Comparison of ENCODE assay signal across 7 cellular contexts in genomic region chr19:40055049-40055448, GRCh38. TPM values are rescaled to one million over a fixed set of nuclear protein-coding genes. Genes with fewer than 3 reads are reported as not detected.
DNase-seq lines count a peak whose midpoint lies in the region; ATAC-seq, FAIRE-seq and TF ChIP-seq lines count a peak whose summit lies in the region.

No MANE protein-coding gene starts in this region.

- WGBS in HUES64, result 24% methylated on average over 10 of the region's 10 CpGs

- TF ChIP-seq CTCF in kidney (IDR thresholded peaks at IDR 0.05; ENCODE audit: borderline replicate concordance, extremely low read depth, insufficient read depth), result no peak

- H3K9ac ChIP-seq in HUES64 (ENCODE audit: low read depth, low read length), result peak overlapping the region; percentile 77; the same call in 1 of the 2 replicates
- H3K9ac ChIP-seq in kidney (ENCODE audit: low read length in 2 of 2), result peak overlapping the region in 1 of 2 donors; percentile 78

- FAIRE-seq in kidney (lab: Jason Lieb, UNC), result no peak

- H3K27me3 Mint-ChIP-seq in activated naive CD8-positive, alpha-beta T cell treated with anti-CD3 and anti-CD28 coated beads for 36 hours, result no peaks in the 10 kb centered on the region

- H3K36me3 ChIP-seq in HUES64 (ENCODE audit: insufficient read depth, low read length) (0 out of 2 replicates have a peak, but pooled peaks cover 2% of the 10 kb centered on the region), kidney (ENCODE audit: control insufficient read depth in 1 of 2, insufficient read depth in 2 of 2, low read length in 2 of 2) (no peaks in the 10 kb centered on the region)

- H3K36me3 Mint-ChIP-seq in activated naive CD8-positive, alpha-beta T cell treated with anti-CD3 and anti-CD28 coated beads for 36 hours, result peaks cover 51% of the 10 kb centered on the region

- H3K4me1 ChIP-seq in HUES64 (ENCODE audit: insufficient read depth, low read length) (0 out of 2 replicates have a peak, but pooled peaks cover 3% of the 10 kb centered on the region), kidney (ENCODE audit: control insufficient read depth in 1 of 2, insufficient read depth in 1 of 2, low read depth in 1 of 2, low read length in 2 of 2) (no peaks in the 10 kb centered on the region)

- H3K9me3 ChIP-seq in HUES64 (ENCODE audit: insufficient read depth, low read depth, low read length) (peaks cover 25% of the 10 kb centered on the region), kidney (ENCODE audit: control insufficient read depth in 1 of 2, low read length in 2 of 2) (peaks cover 5 to 14% of the 10 kb centered on the region in 2 donors)

- DNase-seq in activated naive CD8-positive, alpha-beta T cell treated with anti-CD3 and anti-CD28 coated beads for 36 hours, result no peak
- DNase-seq in kidney (no peak), substantia nigra (lab: John Stamatoyannopoulos, UW) (no peak), islet precursor cell (no peak), NCI-H1436 (lab: John Stamatoyannopoulos, UW) (no peak)

- peaks cover 39% of the 10 kb centered on the region for H3K4me1 Mint-ChIP-seq in activated naive CD8-positive, alpha-beta T cell treated with anti-CD3 and anti-CD28 coated beads for 36 hours

- H3K27me3 ChIP-seq in HUES64 (ENCODE audit: insufficient read depth, low read length), result no peaks in the 10 kb centered on the region

- intact Hi-C loops in kidney (cut with DNase I), result no loop called here

- no peak for ATAC-seq in esophagus mucosa

- peak overlapping the region; percentile 99 for H3K4me3 Mint-ChIP-seq in activated naive CD8-positive, alpha-beta T cell treated with anti-CD3 and anti-CD28 coated beads for 36 hours

- peaks cover 31% of the 10 kb centered on the region for H3K9me3 Mint-ChIP-seq in activated naive CD8-positive, alpha-beta T cell treated with anti-CD3 and anti-CD28 coated beads for 36 hours

- peak overlapping the region; percentile 97 for H3K27ac Mint-ChIP-seq in activated naive CD8-positive, alpha-beta T cell treated with anti-CD3 and anti-CD28 coated beads for 36 hours

- no peak overlapping the region for H3K27ac ChIP-seq in HUES64 (ENCODE audit: low read depth, low read length)
- no peak overlapping the region for H3K27ac ChIP-seq in kidney (ENCODE audit: low read depth in 2 of 2, low read length in 2 of 2)
- H3K27ac ChIP-seq in substantia nigra (ENCODE audit: low read depth, low read length, poor library complexity, severe bottlenecking), result peak overlapping the region; percentile 62

- H3K4me3 ChIP-seq in HUES64 (ENCODE audit: low read length) (peak overlapping the region; percentile 83), kidney (ENCODE audit: low read length in 2 of 2) (peak overlapping the region; percentile 93 to 97)

RNA-seq across cellular contexts. Expression of gene ZNF780B, which starts 1.0 kb away (rescaled TPM):
- 5.8 TPM for polyA plus RNA-seq in HUES64 (2013, experiment 1 of 2)
- polyA plus RNA-seq in HUES64 (2013, experiment 2 of 2), result 5.8 TPM
- total RNA-seq in activated naive CD8-positive, alpha-beta T cell treated with anti-CD3 and anti-CD28 coated beads for 36 hours, result 10 to 100 TPM; 16.1 to 18.6 TPM
- total RNA-seq in kidney, result 33.2 TPM
- 4.6 TPM for polyA plus RNA-seq in kidney (ENCODE audit: insufficient read depth, low read depth, low replicate concordance)
- 8.2 TPM for total RNA-seq in esophagus mucosa

RNA-seq across cellular contexts. Expression of gene ZNF780A, which starts 35.7 kb away (rescaled TPM):
- polyA plus RNA-seq in HUES64 (2013, experiment 1 of 2), result 6.4 TPM
- polyA plus RNA-seq in HUES64 (2013, experiment 2 of 2), result 8.1 TPM
- total RNA-seq in activated naive CD8-positive, alpha-beta T cell treated with anti-CD3 and anti-CD28 coated beads for 36 hours, result 10 to 100 TPM; 12.7 to 16.7 TPM
- 26.2 TPM for total RNA-seq in kidney
- 11.8 TPM for polyA plus RNA-seq in kidney (ENCODE audit: insufficient read depth, low read depth, low replicate concordance)
- total RNA-seq in esophagus mucosa, result 10.2 TPM

RNA-seq across cellular contexts. Expression of gene ZNF546, which starts 58.2 kb away (rescaled TPM):
- polyA plus RNA-seq in HUES64 (2013, experiment 1 of 2), result 1.2 TPM
- 0.70 TPM for polyA plus RNA-seq in HUES64 (2013, experiment 2 of 2)
- total RNA-seq in activated naive CD8-positive, alpha-beta T cell treated with anti-CD3 and anti-CD28 coated beads for 36 hours, result 1 to 10 TPM; 3.7 to 3.8 TPM
- 7.3 TPM for total RNA-seq in kidney
- polyA plus RNA-seq in kidney (ENCODE audit: insufficient read depth, low read depth, low replicate concordance), result 3.4 TPM
- 1.3 TPM for total RNA-seq in esophagus mucosa
